Comparison of ENCODE assay signal across 7 cellular contexts in genomic region chr5:137858223-137858916, GRCh38. TPM values are rescaled to one million over a fixed set of nuclear protein-coding genes. Genes with fewer than 3 reads are reported as not detected.
A peak's percentile ranks its signal among the peaks of the same experiment; 100 is the strongest.
DNase-seq lines count a peak whose midpoint lies in the region; ATAC-seq and TF ChIP-seq lines count a peak whose summit lies in the region.

No MANE protein-coding gene starts in this region.

- H3K27ac ChIP-seq in left ventricle myocardium inferior (replicated peaks) (peak overlapping the region; percentile 66), caudate nucleus (ENCODE audit: low read depth, low read length) (no peak overlapping the region)

- no peak for TF ChIP-seq CTCF in left ventricle myocardium inferior (IDR thresholded peaks at IDR 0.05; ENCODE audit: borderline replicate concordance)
- no peak for TF ChIP-seq CTCF in endothelial cell (IDR thresholded peaks at IDR 0.05; ENCODE audit: unreplicated experiment)

- H3K27me3 ChIP-seq in left ventricle myocardium inferior (ENCODE audit: low read depth) = no peaks in the 10 kb centered on the region

- H3K36me3 ChIP-seq in left ventricle myocardium inferior = peaks cover 9% of the 10 kb centered on the region

- H3K9me3 ChIP-seq in left ventricle myocardium inferior (replicated peaks) = peaks cover under 1% of the 10 kb centered on the region

- H3K4me1 ChIP-seq in left ventricle myocardium inferior = peaks cover 35% of the 10 kb centered on the region

- peak overlapping the region; percentile 54 for H3K4me3 ChIP-seq in left ventricle myocardium inferior

- peaks cover 3% of the 10 kb centered on the region for H3K4me1 Mint-ChIP-seq in endothelial cell (ENCODE audit: unreplicated experiment)

- H3K27ac Mint-ChIP-seq in endothelial cell (ENCODE audit: unreplicated experiment) = no peak overlapping the region

- H3K9me3 Mint-ChIP-seq in endothelial cell (ENCODE audit: unreplicated experiment) = no peaks in the 10 kb centered on the region

- intact Hi-C loops in left ventricle myocardium inferior (cut with micrococcal nuclease) = no loop called here

- ATAC-seq in GM19025 (IDR thresholded peaks at IDR 0.05; ENCODE audit: low read depth, unreplicated experiment) (peak; percentile 70), HG02981 (IDR thresholded peaks at IDR 0.05; ENCODE audit: unreplicated experiment) (peak; percentile 76)

- DNase-seq in SKM-1 (lab: John Stamatoyannopoulos, UW; ENCODE audit: unreplicated experiment) = peak; percentile 68
- DNase-seq in left ventricle myocardium inferior = no peak
- no peak for DNase-seq in caudate nucleus (lab: John Stamatoyannopoulos, UW)
- no peak for DNase-seq in endothelial cell (ENCODE audit: low spot score)
- no peak for DNase-seq in NCI-H2196 (lab: John Stamatoyannopoulos, UW; ENCODE audit: unreplicated experiment)

- no peaks in the 10 kb centered on the region for H3K36me3 Mint-ChIP-seq in endothelial cell (ENCODE audit: low read depth, unreplicated experiment)

- no peak overlapping the region for H3K4me3 Mint-ChIP-seq in endothelial cell (ENCODE audit: unreplicated experiment)

- no peaks in the 10 kb centered on the region for H3K27me3 Mint-ChIP-seq in endothelial cell (ENCODE audit: unreplicated experiment)

RNA-seq across cellular contexts. Expression of gene MYOT, which starts 9.3 kb away (rescaled TPM):
- total RNA-seq in left ventricle myocardium inferior (29.6 TPM), endothelial cell (ENCODE audit: unreplicated experiment) (not detected)

RNA-seq across cellular contexts. Expression of gene PKD2L2, which starts 30.9 kb away (rescaled TPM):
- total RNA-seq in left ventricle myocardium inferior = 0.16 TPM
- not detected for total RNA-seq in endothelial cell (ENCODE audit: unreplicated experiment)

Comparison
In these comparisons a context has a peak if more than half of its experiments do, and no peak if none do; other contexts are left out.
1. RNA of gene MYOT, which starts 9.3 kb away (total RNA-seq): 29.6 TPM in left ventricle myocardium inferior (single experiment); not detected in endothelial cell (single experiment); every median in the first group is over 10 times any median in the second.